Comparison of ENCODE assay signal across 25 cellular contexts in genomic region chr20:54116550-54117235, GRCh38. TPM values are rescaled to one million over a fixed set of nuclear protein-coding genes. Genes with fewer than 3 reads are reported as not detected.
"Had no signal": no experiment of that assay in that cellular context is flagged by ENCODE, and none has a peak within 500 bp of the region (broad histone marks: within the 10 kb centered on the region; RNA-seq: fewer than 3 reads in every experiment).

No MANE protein-coding gene starts in this region.

- H3K27me3 ChIP-seq: brain microvascular endothelial cell, cardiac muscle cell had no signal

- FAIRE-seq: RCC 7860 had no signal

- ATAC-seq: activated CD8-positive, alpha-beta memory T cell treated with anti-CD3 and anti-CD28 coated beads, Interleukin-2, amount 10 ng/mL, durations not matched to agents 7 days and 5 days; T-helper 17 cell; WTC11 had no signal

- H3K27ac ChIP-seq: brain microvascular endothelial cell, cardiac muscle cell had no signal

- H3K36me3 Mint-ChIP-seq: activated CD8-positive, alpha-beta memory T cell treated with anti-CD3 and anti-CD28 coated beads, Interleukin-2, amount 10 ng/mL, durations not matched to agents 7 days and 5 days; activated naive CD4-positive, alpha-beta T cell treated with anti-CD3 and anti-CD28 coated beads, Interleukin-2, amount 10 ng/mL, durations not matched to agents 7 days and 5 days; activated naive CD8-positive, alpha-beta T cell treated with anti-CD3 and anti-CD28 coated beads for 36 hours; WTC11 had no signal

- H3K4me3 Mint-ChIP-seq: activated CD8-positive, alpha-beta memory T cell treated with anti-CD3 and anti-CD28 coated beads, Interleukin-2, amount 10 ng/mL, durations not matched to agents 7 days and 5 days; activated naive CD4-positive, alpha-beta T cell treated with anti-CD3 and anti-CD28 coated beads, Interleukin-2, amount 10 ng/mL, durations not matched to agents 7 days and 5 days; activated naive CD8-positive, alpha-beta T cell treated with anti-CD3 and anti-CD28 coated beads for 36 hours; activated T-cell treated with anti-CD3 and anti-CD28 coated beads, Interleukin-2, amount 50 U/mL, for 24 hours; T-helper 17 cell; WTC11 had no signal

- H3K9me3 Mint-ChIP-seq: activated naive CD4-positive, alpha-beta T cell treated with anti-CD3 and anti-CD28 coated beads, Interleukin-2, amount 10 ng/mL, durations not matched to agents 7 days and 5 days; activated naive CD8-positive, alpha-beta T cell treated with anti-CD3 and anti-CD28 coated beads for 36 hours; activated T-cell treated with anti-CD3 and anti-CD28 coated beads, Interleukin-2, amount 50 U/mL, for 24 hours; WTC11 had no signal

- H3K27ac Mint-ChIP-seq: activated CD8-positive, alpha-beta memory T cell treated with anti-CD3 and anti-CD28 coated beads, Interleukin-2, amount 10 ng/mL, durations not matched to agents 7 days and 5 days; activated naive CD4-positive, alpha-beta T cell treated with anti-CD3 and anti-CD28 coated beads, Interleukin-2, amount 10 ng/mL, durations not matched to agents 7 days and 5 days; activated naive CD8-positive, alpha-beta T cell treated with anti-CD3 and anti-CD28 coated beads for 36 hours; activated T-cell treated with anti-CD3 and anti-CD28 coated beads, Interleukin-2, amount 50 U/mL, for 24 hours; T-helper 17 cell; WTC11 had no signal

- H3K4me1 Mint-ChIP-seq: activated CD8-positive, alpha-beta memory T cell treated with anti-CD3 and anti-CD28 coated beads, Interleukin-2, amount 10 ng/mL, durations not matched to agents 7 days and 5 days; activated naive CD4-positive, alpha-beta T cell treated with anti-CD3 and anti-CD28 coated beads, Interleukin-2, amount 10 ng/mL, durations not matched to agents 7 days and 5 days; activated naive CD8-positive, alpha-beta T cell treated with anti-CD3 and anti-CD28 coated beads for 36 hours had no signal

- H3K4me3 ChIP-seq: cardiac muscle cell had no signal

- H3K36me3 ChIP-seq: brain microvascular endothelial cell, cardiac muscle cell had no signal

- H3K27me3 Mint-ChIP-seq: activated CD8-positive, alpha-beta memory T cell treated with anti-CD3 and anti-CD28 coated beads, Interleukin-2, amount 10 ng/mL, durations not matched to agents 7 days and 5 days had no signal

- DNase-seq: activated CD4-positive, alpha-beta T cell treated with anti-CD3 and anti-CD28 coated beads for 48 hours; activated CD4-positive, alpha-beta T cell treated with anti-CD3 and anti-CD28 coated beads, Interleukin-2, amount 50 U/mL, for 4 hours; activated CD4-positive, CD25-positive, alpha-beta regulatory T cell treated with anti-CD3 and anti-CD28 coated beads, Interleukin-2, amount 50 U/mL, for 72 hours; activated CD8-positive, alpha-beta memory T cell treated with anti-CD3 and anti-CD28 coated beads, Interleukin-2, amount 10 ng/mL, durations not matched to agents 7 days and 5 days; activated gamma-delta T cell; activated naive CD4-positive, alpha-beta T cell treated with anti-CD3 and anti-CD28 coated beads, Interleukin-2, amount 10 ng/mL, durations not matched to agents 7 days and 5 days; activated naive CD8-positive, alpha-beta T cell treated with anti-CD3 and anti-CD28 coated beads for 36 hours; activated T-cell treated with anti-CD3 and anti-CD28 coated beads, Interleukin-2, amount 50 U/mL, for 24 hours; brain microvascular endothelial cell; MM.1S; NCI-H1105; NCI-H1436; NCI-H1694 treated with DMSO at 0.1 percent for 48 hours; NCI-H2029 treated with DMSO at 0.1 percent for 48 hours; NCI-H345; NCI-H510A; NCI-H69; NK-92 treated with Interleukin-12 subunit alpha and Interleukin-12 subunit beta, amount 100 ng/mL, for 24 hours; OCI-M1; SIG-M5; T-helper 17 cell; T-helper 9 cell had no signal

RNA-seq across cellular contexts. Expression of gene BCAS1, which starts 46.3 kb away (rescaled TPM):
- total RNA-seq: cardiac muscle cell had no signal
- polyA plus RNA-seq: cardiac muscle cell had no signal

RNA-seq across cellular contexts. Expression of gene CYP24A1, which starts 57.1 kb away (rescaled TPM):
- total RNA-seq: activated CD8-positive, alpha-beta memory T cell treated with anti-CD3 and anti-CD28 coated beads, Interleukin-2, amount 10 ng/mL, durations not matched to agents 7 days and 5 days; activated naive CD8-positive, alpha-beta T cell treated with anti-CD3 and anti-CD28 coated beads for 36 hours; cardiac muscle cell; WTC11 had no signal
- polyA plus RNA-seq: cardiac muscle cell had no signal
